In genomic region chr1:45569962-45570581, GRCh38 we compare ENCODE assay signal across 8 cellular contexts. TPM values are rescaled to one million over a fixed set of nuclear protein-coding genes. Genes with fewer than 3 reads are reported as not detected.
DNase-seq lines count a peak whose midpoint lies in the region; ATAC-seq, FAIRE-seq and TF ChIP-seq lines count a peak whose summit lies in the region.

No MANE protein-coding gene starts in this region.

- no peak for FAIRE-seq in A549 (lab: Jason Lieb, UNC)

- no peak for TF ChIP-seq EP300 in A549 (IDR thresholded peaks at IDR 0.05)

- H3K4me3 Mint-ChIP-seq in activated T-helper 2 cell treated with anti-CD3 and anti-CD28 coated beads, Interferon-gamma antibody, Interleukin-2, Interleukin-4, amounts not matched to agents 10 μg/mL and 5 μg/mL and 100 μg/mL, durations not matched to agents 14 hours and 24 hours and 36 hours (ENCODE audit: low read depth), result no peak overlapping the region
- H3K4me3 Mint-ChIP-seq in osteocyte (ENCODE audit: unreplicated experiment), result no peak overlapping the region

- H3K36me3 Mint-ChIP-seq in activated T-helper 2 cell treated with anti-CD3 and anti-CD28 coated beads, Interferon-gamma antibody, Interleukin-2, Interleukin-4, amounts not matched to agents 10 μg/mL and 5 μg/mL and 100 μg/mL, durations not matched to agents 14 hours and 24 hours and 36 hours (ENCODE audit: low read depth), result peaks cover 52% of the 10 kb centered on the region
- H3K36me3 Mint-ChIP-seq in osteocyte (ENCODE audit: unreplicated experiment), result peaks cover 19% of the 10 kb centered on the region

- H3K27ac ChIP-seq in A549 (no peak overlapping the region), RWPE1 (peak overlapping the region; percentile 22; the same call in 1 of the 2 replicates), thyroid gland (no peak overlapping the region)

- no peak overlapping the region for H3K4me2 ChIP-seq in A549

- TF ChIP-seq CTCF in A549 (IDR thresholded peaks at IDR 0.05) (peak; percentile 86), RWPE1 (conservative IDR thresholded peaks at IDR 0.05; ENCODE audit: low read depth) (peak; percentile 96), osteocyte (IDR thresholded peaks at IDR 0.05) (peak; percentile 97), thyroid gland (IDR thresholded peaks at IDR 0.05) (peak; percentile 95 to 98 (median 96))

- CTCF ChIA-PET in A549 (lab: Yijun Ruan, JAX) (interaction anchor here (0.6 to 10.1 kb wide), 24 partner anchors 9 to 654 kb away, joined by 3 to 88 read pairs (median 10); partner anchors contain the start of genes AKR1A1, CCDC163, MMACHC and PRDX1), RWPE1 (lab: Yijun Ruan, JAX) (interaction anchor here (0.6 to 1.8 kb wide), 16 partner anchors 11 to 603 kb away, joined by 3 to 14 read pairs (median 4); partner anchors contain the start of genes CCDC163 and MMACHC)

- no peaks in the 10 kb centered on the region for H3K9me3 Mint-ChIP-seq in activated T-helper 2 cell treated with anti-CD3 and anti-CD28 coated beads, Interferon-gamma antibody, Interleukin-2, Interleukin-4, amounts not matched to agents 10 μg/mL and 5 μg/mL and 100 μg/mL, durations not matched to agents 14 hours and 24 hours and 36 hours
- H3K9me3 Mint-ChIP-seq in osteocyte (ENCODE audit: unreplicated experiment), result no peaks in the 10 kb centered on the region

- no peak overlapping the region for H3K4me3 ChIP-seq in A549
- H3K4me3 ChIP-seq in thyroid gland (replicated peaks in 1 of 3), result no peak overlapping the region

- peaks cover 19 to 26% of the 10 kb centered on the region in 2 donors for H3K36me3 ChIP-seq in thyroid gland

- intact Hi-C loops in activated T-helper 2 cell treated with anti-CD3 and anti-CD28 coated beads, Interferon-gamma antibody, Interleukin-2, Interleukin-4, amounts not matched to agents 10 μg/mL and 5 μg/mL and 100 μg/mL, durations not matched to agents 14 hours and 24 hours and 36 hours (cut with micrococcal nuclease), result loop anchor here (1.0 to 2.0 kb wide), 3 partner anchors 19 to 58 kb away; partner anchors contain the start of genes AKR1A1 and PRDX1
- intact Hi-C loops in thyroid gland (cut with DNase I), result loop anchor here (5.0 to 10.0 kb wide), 3 partner anchors 58 to 555 kb away; partner anchors contain the start of genes HECTD3 and UROD

- H3K4me1 ChIP-seq in A549 (no peaks in the 10 kb centered on the region), thyroid gland (no peaks in the 10 kb centered on the region)

- H3K4me1 Mint-ChIP-seq in activated T-helper 2 cell treated with anti-CD3 and anti-CD28 coated beads, Interferon-gamma antibody, Interleukin-2, Interleukin-4, amounts not matched to agents 10 μg/mL and 5 μg/mL and 100 μg/mL, durations not matched to agents 14 hours and 24 hours and 36 hours (ENCODE audit: low read depth), result no peaks in the 10 kb centered on the region
- H3K4me1 Mint-ChIP-seq in osteocyte (ENCODE audit: unreplicated experiment), result no peaks in the 10 kb centered on the region

- WGBS in A549 (ENCODE audit: missing lambda C conversion rate), result 19% methylated on average over 6 of the region's 8 CpGs
- 11 to 17% methylated on average over 7 to 8 of the region's 8 CpGs for WGBS in thyroid gland, 2 donors

- TF ChIP-seq POLR2A in A549 (IDR thresholded peaks at IDR 0.05; ENCODE audit: low read length) (no peak), thyroid gland (IDR thresholded peaks at IDR 0.05) (no peak)

- peak; percentile 88 to 94 for ATAC-seq in A549
- ATAC-seq in GM18502 (IDR thresholded peaks at IDR 0.05; ENCODE audit: poor library complexity, unreplicated experiment), result peak; percentile 59

- no peaks in the 10 kb centered on the region for H3K9me3 ChIP-seq in A549
- no peaks in the 10 kb centered on the region for H3K9me3 ChIP-seq in thyroid gland

- TF ChIP-seq RAD21 in A549 (conservative IDR thresholded peaks at IDR 0.05 in 1 of 2, IDR thresholded peaks at IDR 0.05 in 1 of 2), result peak; percentile 85 to 92

- DNase-seq in A549 (ENCODE audit: low read depth in 1 of 2, low spot score in 1 of 2), result peak; percentile 35 to 74
- peak; percentile 77 for DNase-seq in Kasumi-1 (lab: John Stamatoyannopoulos, UW)
- peak; percentile 70 for DNase-seq in RWPE1 (ENCODE audit: low spot score)
- peak; percentile 58 for DNase-seq in activated T-helper 2 cell treated with anti-CD3 and anti-CD28 coated beads, Interferon-gamma antibody, Interleukin-2, Interleukin-4, amounts not matched to agents 10 μg/mL and 5 μg/mL and 100 μg/mL, durations not matched to agents 14 hours and 24 hours and 36 hours (ENCODE audit: low spot score)
- DNase-seq in foreskin melanocyte, result peak; percentile 57
- DNase-seq in osteocyte (ENCODE audit: extremely low spot score, unreplicated experiment), result no peak
- peak; percentile 76 to 79 for DNase-seq in thyroid gland

- POLR2A ChIA-PET in A549 (lab: Yijun Ruan, JAX), result interaction anchor here (0.5 to 5.4 kb wide), 2 partner anchors 11 to 48 kb away, joined by 5 to 29 read pairs; partner anchors contain the start of gene PRDX1
- POLR2A ChIA-PET in RWPE1 (lab: Yijun Ruan, JAX; ENCODE audit: low non-redundant PET), result no interaction called here

- no peaks in the 10 kb centered on the region for H3K27me3 Mint-ChIP-seq in activated T-helper 2 cell treated with anti-CD3 and anti-CD28 coated beads, Interferon-gamma antibody, Interleukin-2, Interleukin-4, amounts not matched to agents 10 μg/mL and 5 μg/mL and 100 μg/mL, durations not matched to agents 14 hours and 24 hours and 36 hours (ENCODE audit: low read depth)
- H3K27me3 Mint-ChIP-seq in osteocyte (ENCODE audit: unreplicated experiment), result no peaks in the 10 kb centered on the region

- H3K27me3 ChIP-seq in thyroid gland, result no peaks in the 10 kb centered on the region

- H3K27ac Mint-ChIP-seq in activated T-helper 2 cell treated with anti-CD3 and anti-CD28 coated beads, Interferon-gamma antibody, Interleukin-2, Interleukin-4, amounts not matched to agents 10 μg/mL and 5 μg/mL and 100 μg/mL, durations not matched to agents 14 hours and 24 hours and 36 hours, result no peak overlapping the region
- peak overlapping the region; percentile 45 for H3K27ac Mint-ChIP-seq in osteocyte (ENCODE audit: unreplicated experiment)

TF ChIP-seq in A549, 52 proteins besides CTCF, POLR2A, EP300 and RAD21:
- peak; percentile 47; the same call in 1 of the 2 replicates for TF ChIP-seq MAX (IDR thresholded peaks at IDR 0.05)
- peak; percentile 70 for TF ChIP-seq SMC3 (IDR thresholded peaks at IDR 0.05)
- no peak for TF ChIP-seq FOSL2 (IDR thresholded peaks at IDR 0.05)
- no peak for TF ChIP-seq FOSL2 (CRISPR knock-in tag; IDR thresholded peaks at IDR 0.05)

RNA-seq across cellular contexts. Expression of gene NASP, which starts 13.8 kb away (rescaled TPM):
- polyA plus RNA-seq in A549 (2011; rRNA removed) (101 and 139 TPM in 2 replicates), A549 (2017; fragmentation: RNase III; extraction: RNeasy Plus Mini Kit Qiagen cat#74134 plus additional on column Dnase treatment) (262 to 273 TPM (median 272 TPM) in 3 replicates)
- 129 and 138 TPM in 2 replicates for polyA plus RNA-seq in A549 (2012; cell fraction: cytosol; rRNA removed)
- polyA plus RNA-seq in A549 (2012; cell fraction: nucleus; rRNA removed), result 108 and 124 TPM in 2 replicates
- polyA minus RNA-seq in A549 (2011; rRNA and poly(A)+ RNA removed), result 42.9 and 82.8 TPM in 2 replicates
- total RNA-seq in activated T-helper 2 cell treated with anti-CD3 and anti-CD28 coated beads, Interferon-gamma antibody, Interleukin-2, Interleukin-4, amounts not matched to agents 10 μg/mL and 5 μg/mL and 100 μg/mL, durations not matched to agents 14 hours and 24 hours and 36 hours, result 253 and 265 TPM in 2 replicates
- total RNA-seq in osteocyte (71.2 and 72.5 TPM in 2 replicates), thyroid gland (10 to 100 TPM; 45.8 to 98.3 (median 75.1) TPM)

RNA-seq across cellular contexts. Expression of gene AKR1A1, which starts 19.4 kb away (rescaled TPM):
- polyA plus RNA-seq in A549 (2011; rRNA removed) (110 and 139 TPM in 2 replicates), A549 (2017; fragmentation: RNase III; extraction: RNeasy Plus Mini Kit Qiagen cat#74134 plus additional on column Dnase treatment) (77.3 to 92.8 TPM (median 89.0 TPM) in 3 replicates)
- 116 and 122 TPM in 2 replicates for polyA plus RNA-seq in A549 (2012; cell fraction: cytosol; rRNA removed)
- 105 and 119 TPM in 2 replicates for polyA plus RNA-seq in A549 (2012; cell fraction: nucleus; rRNA removed)
- polyA minus RNA-seq in A549 (2011; rRNA and poly(A)+ RNA removed), result 110 and 117 TPM in 2 replicates
- total RNA-seq in activated T-helper 2 cell treated with anti-CD3 and anti-CD28 coated beads, Interferon-gamma antibody, Interleukin-2, Interleukin-4, amounts not matched to agents 10 μg/mL and 5 μg/mL and 100 μg/mL, durations not matched to agents 14 hours and 24 hours and 36 hours, result 191 and 210 TPM in 2 replicates
- total RNA-seq in osteocyte (175 TPM in 2 replicates), thyroid gland (100 to 1,000 TPM in 3 of 4 donors, 10 to 100 TPM in 1; 67.5 to 143 (median 127) TPM)

RNA-seq across cellular contexts. Expression of gene PRDX1, which starts 48.4 kb away (rescaled TPM):
- polyA plus RNA-seq in A549 (2011; rRNA removed) (2,329 and 2,391 TPM in 2 replicates), A549 (2017; fragmentation: RNase III; extraction: RNeasy Plus Mini Kit Qiagen cat#74134 plus additional on column Dnase treatment) (2,513 to 2,709 TPM (median 2,555 TPM) in 3 replicates)
- 1,294 and 1,330 TPM in 2 replicates for polyA plus RNA-seq in A549 (2012; cell fraction: cytosol; rRNA removed)
- polyA plus RNA-seq in A549 (2012; cell fraction: nucleus; rRNA removed), result 406 and 749 TPM in 2 replicates
- 487 and 549 TPM in 2 replicates for polyA minus RNA-seq in A549 (2011; rRNA and poly(A)+ RNA removed)
- total RNA-seq in activated T-helper 2 cell treated with anti-CD3 and anti-CD28 coated beads, Interferon-gamma antibody, Interleukin-2, Interleukin-4, amounts not matched to agents 10 μg/mL and 5 μg/mL and 100 μg/mL, durations not matched to agents 14 hours and 24 hours and 36 hours, result 703 and 712 TPM in 2 replicates
- total RNA-seq in osteocyte (291 and 292 TPM in 2 replicates), thyroid gland (1,000 to 10,000 TPM in 2 of 4 donors, 100 to 1,000 TPM in 2; 872 to 1,202 (median 1,015) TPM)

RNA-seq across cellular contexts. Expression of gene CCDC17, which starts 53.8 kb away (rescaled TPM):
- polyA plus RNA-seq in A549 (2011; rRNA removed) (0.38 and 0.50 TPM in 2 replicates), A549 (2017; fragmentation: RNase III; extraction: RNeasy Plus Mini Kit Qiagen cat#74134 plus additional on column Dnase treatment) (0.26 to 0.66 TPM (median 0.49 TPM) in 3 replicates)
- 0.26 and 0.35 TPM in 2 replicates for polyA plus RNA-seq in A549 (2012; cell fraction: cytosol; rRNA removed)
- 3.4 TPM in 2 replicates for polyA plus RNA-seq in A549 (2012; cell fraction: nucleus; rRNA removed)
- polyA minus RNA-seq in A549 (2011; rRNA and poly(A)+ RNA removed), result 1.7 and 2.0 TPM in 2 replicates
- 2.5 and 2.8 TPM in 2 replicates for total RNA-seq in activated T-helper 2 cell treated with anti-CD3 and anti-CD28 coated beads, Interferon-gamma antibody, Interleukin-2, Interleukin-4, amounts not matched to agents 10 μg/mL and 5 μg/mL and 100 μg/mL, durations not matched to agents 14 hours and 24 hours and 36 hours
- total RNA-seq in osteocyte (2.2 and 2.4 TPM in 2 replicates), thyroid gland (1 to 10 TPM; 3.5 to 5.3 (median 3.8) TPM)
